ENCODE assay signal across 8 cellular contexts in the genomic region with DNA sequence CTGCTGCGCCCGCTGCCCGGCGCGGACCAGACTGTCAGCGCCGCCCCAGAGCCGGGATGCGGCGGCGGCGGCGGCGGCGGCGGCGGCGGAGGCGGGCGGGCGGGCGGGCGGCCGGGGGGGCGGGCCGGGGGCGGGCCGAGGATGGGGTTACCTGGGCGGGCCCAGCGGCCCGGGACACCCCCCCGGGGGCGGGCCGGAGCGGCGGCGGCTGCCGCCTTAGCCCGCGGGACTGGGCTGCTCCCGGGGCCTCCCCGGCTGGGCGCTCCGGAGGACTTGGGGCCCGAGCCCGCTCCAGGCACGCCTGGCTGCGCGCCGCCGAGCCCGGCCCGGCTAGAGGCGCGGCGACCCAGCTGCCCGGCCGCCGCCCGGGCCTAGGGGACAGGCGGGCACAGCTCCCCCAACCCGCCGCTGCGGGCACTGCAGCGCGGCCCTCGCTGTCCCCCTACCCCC. TPM values are rescaled to one million over a fixed set of nuclear protein-coding genes. Genes with fewer than 3 reads are reported as not detected.
DNase-seq lines count a peak whose midpoint lies in the region; ATAC-seq and TF ChIP-seq lines count a peak whose summit lies in the region.

A gene (minus strand): TSS at position 33 of the 450 bp plus-strand sequence. CDS start 175 bp downstream, outside the sequence.

- H3K79me1 ChIP-seq in IMR-90 (ENCODE audit: low read depth in 1 of 2, low read length in 2 of 2): no peaks in the 10 kb centered on the region

- no peak within 1 kb of the TSS for H3K14ac ChIP-seq in IMR-90 (replicated peaks; ENCODE audit: low read depth, low read length)

- POLR2A ChIA-PET in IMR-90 (lab: Charles Lee; ENCODE audit: unreplicated experiment): no interaction called here

- DNase-seq in NCI-H2227 (lab: John Stamatoyannopoulos, UW; ENCODE audit: unreplicated experiment) (peak; percentile 73), NCI-H2227 treated with DMSO at 0.1 percent for 48 hours (lab: John Stamatoyannopoulos, UW) (no peak), IMR-90 (no peak), right atrium auricular region (ENCODE audit: low spot score) (no peak), KBM-7 (no peak)

- H3K27ac ChIP-seq in IMR-90 (ENCODE audit: insufficient read depth, low read length) (no peak within 1 kb of the TSS), right atrium auricular region (no peak within 1 kb of the TSS), rectal smooth muscle tissue (ENCODE audit: low read depth, low read length) (no peak within 1 kb of the TSS)

- peaks cover 77% of the 10 kb centered on the region for H3K27me3 ChIP-seq in IMR-90 (ENCODE audit: control insufficient read depth, insufficient read depth, low read length)
- H3K27me3 ChIP-seq in right atrium auricular region: no peaks in the 10 kb centered on the region
- peaks cover 14% of the 10 kb centered on the region for H3K27me3 ChIP-seq in rectal smooth muscle tissue (ENCODE audit: control insufficient read depth, insufficient read depth, low read length)

- dilution Hi-C loops in IMR-90 (cut with HindIII; ENCODE audit: low sequenced_read_pairs, unreplicated experiment): no loop called here

- peaks cover 10% of the 10 kb centered on the region for H3K4me1 Mint-ChIP-seq in activated naive CD4-positive, alpha-beta T cell treated with anti-CD3 and anti-CD28 coated beads, Interleukin-2, amount 50 U/mL, for 24 hours

- H3K9me3 ChIP-seq in IMR-90 (ENCODE audit: control insufficient read depth, insufficient read depth, low read length) (no peaks in the 10 kb centered on the region), right atrium auricular region (no peaks in the 10 kb centered on the region)

- no peak within 1 kb of the TSS for H2BK5ac ChIP-seq in IMR-90 (ENCODE audit: low read depth, low read length, poor library complexity, severe bottlenecking)

- no peak for TF ChIP-seq POLR2A in IMR-90 (IDR thresholded peaks at IDR 0.05; ENCODE audit: low read depth, low read length)

- H3K4me1 ChIP-seq in IMR-90 (ENCODE audit: control insufficient read depth, insufficient read depth, low read length) (no peaks in the 10 kb centered on the region), right atrium auricular region (peaks cover 0 to 17% of the 10 kb centered on the region in 2 donors), rectal smooth muscle tissue (ENCODE audit: control insufficient read depth, insufficient read depth, low read length) (peaks cover 2% of the 10 kb centered on the region)

- H2AFZ ChIP-seq in IMR-90 (replicated peaks; ENCODE audit: low read length, poor library complexity): peak within 1 kb of the TSS; percentile 79

- H3K18ac ChIP-seq in IMR-90 (ENCODE audit: low read depth, low read length): no peak within 1 kb of the TSS

- H2AK9ac ChIP-seq in IMR-90 (replicated peaks; ENCODE audit: low read depth, low read length, poor library complexity): peak within 1 kb of the TSS; percentile 31

- no peak; the same call in 1 of the 2 replicates for TF ChIP-seq RAD21 in IMR-90 (IDR thresholded peaks at IDR 0.05; ENCODE audit: low read length)

- H2BK20ac ChIP-seq in IMR-90 (ENCODE audit: low read depth, low read length): no peak within 1 kb of the TSS

- in situ Hi-C loops in IMR-90 (cut with MboI; ENCODE audit: low sequenced_read_pairs): no loop called here
- in situ Hi-C loops in KBM-7 (cut with MboI; ENCODE audit: low pct_unique_long_range_greater_than_20kb, low sequenced_read_pairs): loop anchor here (25.0 kb wide), 1 partner anchor 269 kb away; no protein-coding TSS in a partner anchor

- peak within 1 kb of the TSS; percentile 26; the same call in 1 of the 2 replicates for H3K4me2 ChIP-seq in IMR-90 (ENCODE audit: low read depth, low read length)

- peaks cover 28% of the 10 kb centered on the region for H4K20me1 ChIP-seq in IMR-90 (ENCODE audit: insufficient read depth, low read length)

- H4K8ac ChIP-seq in IMR-90 (ENCODE audit: low read depth in 2 of 2, low read length in 2 of 2): no peak within 1 kb of the TSS

- H3K36me3 Mint-ChIP-seq in activated naive CD4-positive, alpha-beta T cell treated with anti-CD3 and anti-CD28 coated beads, Interleukin-2, amount 50 U/mL, for 24 hours: no peaks in the 10 kb centered on the region

- 0% methylated on average over 2 of the region's 67 CpGs; no CpG with 5 or more reads in 1 of the 2 experiments for WGBS in IMR-90 (ENCODE audit: extremely low coverage in 2 of 2, insufficient read length in 1 of 2), 2 experiments

- no peak within 1 kb of the TSS for H4K5ac ChIP-seq in IMR-90 (ENCODE audit: low read depth, low read length)

- ATAC-seq in IMR-90 (ENCODE audit: low read depth) (peak; percentile 84), GM21786 (IDR thresholded peaks at IDR 0.05; ENCODE audit: unreplicated experiment) (no peak)

- no peak within 1 kb of the TSS for H4K91ac ChIP-seq in IMR-90 (ENCODE audit: insufficient read depth, low read depth, low read length)

- no peak within 1 kb of the TSS for H2BK15ac ChIP-seq in IMR-90 (ENCODE audit: low read depth, low read length)

- peaks cover 35% of the 10 kb centered on the region for H3K27me3 Mint-ChIP-seq in activated naive CD4-positive, alpha-beta T cell treated with anti-CD3 and anti-CD28 coated beads, Interleukin-2, amount 50 U/mL, for 24 hours

- no peaks in the 10 kb centered on the region for H3K36me3 ChIP-seq in IMR-90 (ENCODE audit: control insufficient read depth, insufficient read depth, low read length)
- no peaks in the 10 kb centered on the region for H3K36me3 ChIP-seq in right atrium auricular region
- H3K36me3 ChIP-seq in rectal smooth muscle tissue (ENCODE audit: control insufficient read depth, insufficient read depth, low read length): no peaks in the 10 kb centered on the region

- no peak within 1 kb of the TSS for H2AK5ac ChIP-seq in IMR-90 (ENCODE audit: low read depth, low read length)

- H3K9me1 ChIP-seq in IMR-90 (ENCODE audit: insufficient read depth, low read length): no peaks in the 10 kb centered on the region

- peak within 1 kb of the TSS; percentile 70 for H3K4me3 Mint-ChIP-seq in activated naive CD4-positive, alpha-beta T cell treated with anti-CD3 and anti-CD28 coated beads, Interleukin-2, amount 50 U/mL, for 24 hours

- CTCF ChIA-PET in IMR-90 (lab: Yijun Ruan, JAX): interaction anchor here (0.5 kb wide), 1 partner anchor 864 kb away, joined by 4 read pairs; no protein-coding TSS in a partner anchor

- H2BK120ac ChIP-seq in IMR-90 (ENCODE audit: low read depth, low read length): no peak within 1 kb of the TSS

- no peak within 1 kb of the TSS for H3K23ac ChIP-seq in IMR-90 (ENCODE audit: low read depth, low read length)

- H3K27ac Mint-ChIP-seq in activated naive CD4-positive, alpha-beta T cell treated with anti-CD3 and anti-CD28 coated beads, Interleukin-2, amount 50 U/mL, for 24 hours: no peak within 1 kb of the TSS

- H3K9ac ChIP-seq in IMR-90 (ENCODE audit: low read depth, low read length) (no peak within 1 kb of the TSS), rectal smooth muscle tissue (ENCODE audit: low read length) (no peak within 1 kb of the TSS)

- intact Hi-C loops in IMR-90 (cut with micrococcal nuclease): loop anchor here (10.0 kb wide), 1 partner anchor 132 kb away; no protein-coding TSS in a partner anchor

- H3K56ac ChIP-seq in IMR-90 (ENCODE audit: extremely low read depth, insufficient read depth, low read length): no peak within 1 kb of the TSS

- H3K9me3 Mint-ChIP-seq in activated naive CD4-positive, alpha-beta T cell treated with anti-CD3 and anti-CD28 coated beads, Interleukin-2, amount 50 U/mL, for 24 hours: no peaks in the 10 kb centered on the region

- TF ChIP-seq CTCF in IMR-90 (conservative IDR thresholded peaks at IDR 0.05; ENCODE audit: low read depth, low read length) (peak; percentile 18; the same call in 1 of the 2 replicates), right atrium auricular region (IDR thresholded peaks at IDR 0.05) (peak; percentile 20 to 46)

- no TSS peak for BruUV-seq in IMR-90 (replicated peaks; lab: Mats Ljungman, UMichigan)

- H3K4me3 ChIP-seq in IMR-90 (ENCODE audit: insufficient read depth, low read depth, low read length) (peak within 1 kb of the TSS; percentile 35), right atrium auricular region (peak within 1 kb of the TSS; percentile 37 to 55), rectal smooth muscle tissue (ENCODE audit: low read length) (peak within 1 kb of the TSS; percentile 52)

- H3K4ac ChIP-seq in IMR-90 (ENCODE audit: low read depth, low read length): no peak within 1 kb of the TSS

TF ChIP-seq in IMR-90, 13 proteins besides CTCF, POLR2A, EP300 and RAD21 (continues in another document):
- TF ChIP-seq NFE2L2 (IDR thresholded peaks at IDR 0.05; ENCODE audit: low read depth, low read length): no peak
- TF ChIP-seq FOS (IDR thresholded peaks at IDR 0.05; ENCODE audit: low read depth, low read length): no peak
- TF ChIP-seq MAZ (IDR thresholded peaks at IDR 0.05; ENCODE audit: borderline replicate concordance, low read depth, low read length): no peak
- TF ChIP-seq SMC3 (IDR thresholded peaks at IDR 0.05; ENCODE audit: low read depth, low read length): no peak
- TF ChIP-seq CHD1 (IDR thresholded peaks at IDR 0.05; ENCODE audit: low read depth, low read length): no peak
- TF ChIP-seq CEBPB (IDR thresholded peaks at IDR 0.05; ENCODE audit: low read depth, low read length): no peak
- no peak for TF ChIP-seq RFX5 (IDR thresholded peaks at IDR 0.05; ENCODE audit: low read depth, low read length)
- TF ChIP-seq, protein P1, sequence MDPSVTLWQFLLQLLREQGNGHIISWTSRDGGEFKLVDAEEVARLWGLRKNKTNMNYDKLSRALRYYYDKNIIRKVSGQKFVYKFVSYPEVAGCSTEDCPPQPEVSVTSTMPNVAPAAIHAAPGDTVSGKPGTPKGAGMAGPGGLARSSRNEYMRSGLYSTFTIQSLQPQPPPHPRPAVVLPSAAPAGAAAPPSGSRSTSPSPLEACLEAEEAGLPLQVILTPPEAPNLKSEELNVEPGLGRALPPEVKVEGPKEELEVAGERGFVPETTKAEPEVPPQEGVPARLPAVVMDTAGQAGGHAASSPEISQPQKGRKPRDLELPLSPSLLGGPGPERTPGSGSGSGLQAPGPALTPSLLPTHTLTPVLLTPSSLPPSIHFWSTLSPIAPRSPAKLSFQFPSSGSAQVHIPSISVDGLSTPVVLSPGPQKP (IDR thresholded peaks at IDR 0.05; ENCODE audit: borderline replicate concordance, low read depth, low read length): no peak
- no peak for TF ChIP-seq BHLHE40 (IDR thresholded peaks at IDR 0.05; ENCODE audit: low read depth, low read length)
- no peak for TF ChIP-seq MAFK (IDR thresholded peaks at IDR 0.05; ENCODE audit: low read depth, low read length)

RNA-seq across cellular contexts. Expression of the gene that starts here (rescaled TPM):
- total RNA-seq in IMR-90 (2012; rRNA removed) (not detected in 2 replicates), right atrium auricular region (under 1 TPM in 1 of 2 donors, not detected in 1; 0.16 TPM)
- polyA plus RNA-seq in IMR-90 (2012; rRNA removed): not detected in 2 replicates
- polyA plus RNA-seq in IMR-90 (2012; cell fraction: cytosol; rRNA removed): 0.01 TPM in 1 of 2 replicates, not detected in the other
- polyA plus RNA-seq in IMR-90 (2012; cell fraction: nucleus; rRNA removed; ENCODE audit: low replicate concordance): not detected in 2 replicates

Comparison
In these comparisons a context has a peak if more than half of its experiments do, and no peak if none do; other contexts are left out.
1. Peak in ATAC-seq, H3K4me3 ChIP-seq and H3K4me2 ChIP-seq in IMR-90; RNA of the gene not detected or under 1 TPM.